8 cellular contexts compared by ENCODE assay signal in the genomic region with DNA sequence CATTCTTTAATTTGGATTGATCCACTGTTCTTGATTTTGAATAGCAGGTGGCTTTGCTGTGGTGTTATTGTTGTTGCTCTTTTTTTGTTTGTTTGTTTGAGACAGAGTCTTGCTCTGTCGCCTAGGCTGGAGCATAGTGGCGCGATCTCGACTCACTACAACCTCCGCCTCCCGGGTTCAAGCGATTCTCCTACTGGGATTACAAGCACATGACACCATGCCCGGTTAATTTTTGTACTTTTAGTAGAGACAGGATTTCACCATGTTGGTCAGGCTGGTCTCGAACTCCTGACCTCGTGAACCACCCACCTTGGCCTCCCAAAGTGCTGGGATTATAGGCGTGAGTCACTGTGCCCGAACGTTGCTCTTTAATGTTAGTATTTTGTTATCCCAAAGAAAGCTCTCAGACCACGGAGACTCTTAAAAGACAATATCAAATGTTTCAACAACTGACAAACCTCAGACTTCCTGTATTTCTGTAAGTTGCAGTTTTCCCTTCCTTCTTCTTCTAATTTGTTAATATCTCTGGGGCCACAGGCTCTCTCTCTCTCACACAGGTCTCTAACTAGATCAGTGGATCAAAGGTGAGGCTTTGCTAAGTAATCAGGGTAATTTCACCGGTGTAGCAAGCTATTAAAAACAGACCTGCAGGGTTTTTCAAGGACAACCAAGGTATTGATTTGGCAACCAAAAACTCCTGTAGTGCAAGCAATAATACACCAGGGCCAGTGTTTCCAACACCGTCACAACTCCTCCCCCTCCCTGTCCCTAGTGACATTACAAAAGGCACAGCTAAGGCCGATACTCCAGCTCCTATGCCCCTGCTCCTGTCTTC. TPM values are rescaled to one million over a fixed set of nuclear protein-coding genes. Genes with fewer than 3 reads are reported as not detected.
DNase-seq lines count a peak whose midpoint lies in the region; ATAC-seq and TF ChIP-seq lines count a peak whose summit lies in the region.

No MANE protein-coding gene starts in this region.

- no peak overlapping the region for H3K4me3 ChIP-seq in cardiac fibroblast (replicated peaks in 1 of 2; ENCODE audit: low read depth in 2 of 2, low read length in 2 of 2)
- H3K4me3 ChIP-seq in lower lobe of right lung: peak overlapping the region; percentile 14
- no peak overlapping the region for H3K4me3 ChIP-seq in thyroid gland (replicated peaks in 1 of 3)

- DNase-seq in CD1c-positive myeloid dendritic cell (ENCODE audit: extremely low spot score) (peak; percentile 75), HPDE6-E6E7 (ENCODE audit: extremely low spot score) (peak; percentile 85), cardiac fibroblast (ENCODE audit: low read depth in 2 of 2) (peak; percentile 64 to 87), lower lobe of right lung (no peak), thyroid gland (peak; percentile 16 to 20), NCI-H1092 (lab: John Stamatoyannopoulos, UW) (no peak)

- ATAC-seq in GM19463 (IDR thresholded peaks at IDR 0.05; ENCODE audit: unreplicated experiment): peak; percentile 50
- ATAC-seq in lower lobe of right lung: peak; percentile 80 to 82

- H3K9me3 ChIP-seq in lower lobe of right lung: no peaks in the 10 kb centered on the region
- H3K9me3 ChIP-seq in thyroid gland: no peaks in the 10 kb centered on the region

- no peaks in the 10 kb centered on the region for H3K27me3 Mint-ChIP-seq in T-helper 1 cell treated with Interleukin-12 subunit alpha and Interleukin-12 subunit beta and Interleukin-4 antibody, amounts not matched to agents 30 μg/mL and 1 μg/mL, for 36 hours (ENCODE audit: low read depth)

- peak overlapping the region; percentile 80 for H3K27ac ChIP-seq in lower lobe of right lung
- H3K27ac ChIP-seq in thyroid gland: peak overlapping the region in 2 of 3 donors; percentile 46 to 63

- peak overlapping the region; percentile 98 for H3K27ac Mint-ChIP-seq in T-helper 1 cell treated with Interleukin-12 subunit alpha and Interleukin-12 subunit beta and Interleukin-4 antibody, amounts not matched to agents 30 μg/mL and 1 μg/mL, for 36 hours

- H3K36me3 Mint-ChIP-seq in T-helper 1 cell treated with Interleukin-12 subunit alpha and Interleukin-12 subunit beta and Interleukin-4 antibody, amounts not matched to agents 30 μg/mL and 1 μg/mL, for 36 hours (ENCODE audit: low read depth): no peaks in the 10 kb centered on the region

- no peak for TF ChIP-seq POLR2A in thyroid gland (IDR thresholded peaks at IDR 0.05)

- H3K27me3 ChIP-seq in lower lobe of right lung (ENCODE audit: low read depth): no peaks in the 10 kb centered on the region
- H3K27me3 ChIP-seq in thyroid gland: no peaks in the 10 kb centered on the region

- H3K36me3 ChIP-seq in lower lobe of right lung (no peaks in the 10 kb centered on the region), thyroid gland (no peaks in the 10 kb centered on the region)

- H3K4me3 Mint-ChIP-seq in T-helper 1 cell treated with Interleukin-12 subunit alpha and Interleukin-12 subunit beta and Interleukin-4 antibody, amounts not matched to agents 30 μg/mL and 1 μg/mL, for 36 hours: peak overlapping the region; percentile 77

- intact Hi-C loops in lower lobe of right lung (cut with DNase I) (no loop called here), thyroid gland (cut with DNase I) (no loop called here)

- no peaks in the 10 kb centered on the region for H3K9me3 Mint-ChIP-seq in T-helper 1 cell treated with Interleukin-12 subunit alpha and Interleukin-12 subunit beta and Interleukin-4 antibody, amounts not matched to agents 30 μg/mL and 1 μg/mL, for 36 hours

- no peak for TF ChIP-seq CTCF in cardiac fibroblast (IDR thresholded peaks at IDR 0.05; ENCODE audit: low read depth, low read length)
- no peak for TF ChIP-seq CTCF in lower lobe of right lung (IDR thresholded peaks at IDR 0.05)
- no peak for TF ChIP-seq CTCF in thyroid gland (IDR thresholded peaks at IDR 0.05)

- H3K4me1 ChIP-seq in lower lobe of right lung: peaks cover 22% of the 10 kb centered on the region
- peaks cover 10 to 15% of the 10 kb centered on the region in 2 donors for H3K4me1 ChIP-seq in thyroid gland

- peaks cover 31% of the 10 kb centered on the region for H3K4me1 Mint-ChIP-seq in T-helper 1 cell treated with Interleukin-12 subunit alpha and Interleukin-12 subunit beta and Interleukin-4 antibody, amounts not matched to agents 30 μg/mL and 1 μg/mL, for 36 hours (ENCODE audit: low read depth)

- 70 to 76% methylated on average over 17 of the region's 17 CpGs for WGBS in thyroid gland, 2 donors

RNA-seq across cellular contexts. Expression of a gene that starts 48.8 kb away (rescaled TPM):
- 44.8 TPM for total RNA-seq in lower lobe of right lung
- 10 to 100 TPM; 18.0 to 42.8 (median 27.8) TPM for total RNA-seq in thyroid gland

Comparison
In these comparisons a context has a peak if more than half of its experiments do, and no peak if none do; other contexts are left out.
1. DNase-seq: peak in CD1c-positive myeloid dendritic cell (single experiment), HPDE6-E6E7 (single experiment), cardiac fibroblast (2 of 2) and thyroid gland (2 of 2); none in lower lobe of right lung (single experiment) and NCI-H1092 (single experiment).